25 cellular contexts compared by ENCODE assay signal in genomic region chr6:129059650-129060049, GRCh38.
"Had no signal": no experiment of that assay in that cellular context is flagged by ENCODE, and none has a peak within 500 bp of the region (broad histone marks: within the 10 kb centered on the region; RNA-seq: fewer than 3 reads in every experiment).

No MANE protein-coding gene starts in this region.

- ATAC-seq: activated CD4-positive, alpha-beta T cell treated with anti-CD3 and anti-CD28 coated beads for 36 hours; esophagus mucosa; foreskin keratinocyte; left cardiac atrium; naive thymus-derived CD4-positive, alpha-beta T cell; pancreas; psoas muscle; stimulated activated naive B cell treated with anti-CD40 and anti-IgM and Interleukin-4, amounts not matched to agents 10 μg/mL and 1 μg/mL and 100 μg/mL, for 72 hours had no signal

- H3K4me1 ChIP-seq: ascending aorta, foreskin keratinocyte, pancreas, psoas muscle, stomach, testis, transverse colon had no signal

- H3K9me3 ChIP-seq: ascending aorta, pancreas, psoas muscle, right atrium auricular region, stomach, testis, transverse colon had no signal

- H3K27ac ChIP-seq: ascending aorta, cardiac muscle cell, foreskin keratinocyte, pancreas, psoas muscle, right atrium auricular region, stomach, testis, transverse colon had no signal

- H3K36me3 ChIP-seq: ascending aorta, cardiac muscle cell, pancreas, transverse colon had no signal

- FAIRE-seq: keratinocyte, pancreas had no signal

- DNase-seq: activated CD4-positive, alpha-beta T cell treated with anti-CD3 and anti-CD28 coated beads for 36 hours; activated CD4-positive, alpha-beta T cell treated with anti-CD3 and anti-CD28 coated beads, Interleukin-2, amount 50 U/mL, for 4 hours; activated CD4-positive, CD25-positive, alpha-beta regulatory T cell; activated gamma-delta T cell; activated naive CD4-positive, alpha-beta T cell treated with anti-CD3 and anti-CD28 coated beads, Interleukin-2, amount 10 ng/mL, durations not matched to agents 7 days and 5 days; activated naive CD8-positive, alpha-beta T cell treated with anti-CD3 and anti-CD28 coated beads, Interleukin-2, amount 10 ng/mL, durations not matched to agents 7 days and 5 days; cortex of kidney; foreskin keratinocyte; left cardiac atrium; mammary epithelial cell; naive thymus-derived CD4-positive, alpha-beta T cell; nucleus accumbens; pancreas; psoas muscle; stimulated activated CD4-positive, alpha-beta T cell treated with anti-CD3 and anti-CD28 coated beads, Interleukin-2, amount 100 ng/mL, for 24 hours; stimulated activated naive B cell treated with anti-CD40 and anti-IgM and Interleukin-4, amounts not matched to agents 10 μg/mL and 1 μg/mL and 100 μg/mL, for 72 hours; stomach; testis; transverse colon had no signal

- H3K4me3 ChIP-seq: ascending aorta, cardiac muscle cell, pancreas, psoas muscle, right atrium auricular region, smooth muscle cell, stomach, testis, transverse colon had no signal

- H3K27me3 ChIP-seq: ascending aorta, cardiac muscle cell, pancreas, right atrium auricular region, stomach, testis, transverse colon had no signal
